In genomic region chr4:110533940-110534339, GRCh38 we compare ENCODE assay signal across 9 cellular contexts. TPM values are rescaled to one million over a fixed set of nuclear protein-coding genes. Genes with fewer than 3 reads are reported as not detected.
A peak's percentile ranks its signal among the peaks of the same experiment; 100 is the strongest.
DNase-seq lines count a peak whose midpoint lies in the region; ATAC-seq, FAIRE-seq and TF ChIP-seq lines count a peak whose summit lies in the region.
"Had no signal": no experiment of that assay in that cellular context is flagged by ENCODE, and none has a peak within 500 bp of the region (broad histone marks: within the 10 kb centered on the region; RNA-seq: fewer than 3 reads in every experiment).

No MANE protein-coding gene starts in this region.

- peak overlapping the region; percentile 88 for H2AFZ ChIP-seq in keratinocyte (ENCODE audit: control insufficient read depth, low read length)

- H3K79me2 ChIP-seq in keratinocyte (ENCODE audit: control insufficient read depth, insufficient read depth, low read length), result no peaks in the 10 kb centered on the region

- no peaks in the 10 kb centered on the region for H4K20me1 ChIP-seq in keratinocyte (ENCODE audit: control insufficient read depth, extremely low read depth, insufficient read depth, low read length)

- TF ChIP-seq CTCF in AG10803 (conservative IDR thresholded peaks at IDR 0.05; ENCODE audit: low read length) (no peak), keratinocyte (optimal IDR thresholded peaks at IDR 0.05 in 1 of 3, IDR thresholded peaks at IDR 0.05 in 1 of 3, conservative IDR thresholded peaks at IDR 0.05 in 1 of 3; ENCODE audit: extremely low read depth in 1 of 3, insufficient read depth in 2 of 3, low read length in 3 of 3) (no peak), stomach (IDR thresholded peaks at IDR 0.05) (no peak), dorsolateral prefrontal cortex (IDR thresholded peaks at IDR 0.05 in 54 of 56, conservative IDR thresholded peaks at IDR 0.05 in 2 of 56; ENCODE audit: low read depth in 1 of 56, partially characterized antibody in 56 of 56) (no peak)

- H3K9me3 ChIP-seq in keratinocyte (ENCODE audit: control insufficient read depth, low read depth, low read length) (no peaks in the 10 kb centered on the region), stomach (peaks cover 0 to 13% (median 11%) of the 10 kb centered on the region in 4 donors)

- no peak for TF ChIP-seq EP300 in stomach (IDR thresholded peaks at IDR 0.05)

- dilution Hi-C loops in keratinocyte (cut with MboI; ENCODE audit: extremely low pct_ligation_motif_present, low sequenced_read_pairs), result no loop called here

- no peaks in the 10 kb centered on the region for H3K36me3 ChIP-seq in keratinocyte (ENCODE audit: control insufficient read depth in 2 of 2, extremely low read depth in 1 of 2, insufficient read depth in 2 of 2, low read length in 2 of 2)
- no peaks in the 10 kb centered on the region for H3K36me3 ChIP-seq in stomach
- H3K36me3 ChIP-seq: right atrium auricular region had no signal

- H3K4me1 ChIP-seq in keratinocyte (ENCODE audit: control insufficient read depth, extremely low read depth, insufficient read depth, low read length) (peaks cover 2% of the 10 kb centered on the region), stomach (peaks cover 0 to 8% (median 2%) of the 10 kb centered on the region in 4 donors)
- H3K4me1 ChIP-seq: right atrium auricular region had no signal

- TF ChIP-seq POLR2A in stomach (IDR thresholded peaks at IDR 0.05), result no peak

- H3K27me3 ChIP-seq in keratinocyte (ENCODE audit: control insufficient read depth, extremely low read depth, insufficient read depth, low read length) (no peaks in the 10 kb centered on the region), stomach (peaks cover 0 to 5% (median 0%) of the 10 kb centered on the region in 3 donors), dorsolateral prefrontal cortex (peaks cover 0 to 10% (median 0%) of the 10 kb centered on the region in 45 donors)
- H3K27me3 ChIP-seq: right atrium auricular region had no signal

- WGBS in stomach, 5 donors, result 27 to 43% (median 38%) methylated on average over 3 of the region's 3 CpGs

- H3K27ac ChIP-seq in keratinocyte (ENCODE audit: control insufficient read depth, insufficient read depth, low read length) (peak overlapping the region; percentile 28), stomach (no peak overlapping the region), dorsolateral prefrontal cortex (peak overlapping the region in 1 of 59 donors; percentile 55)

- no peaks in the 10 kb centered on the region for H3K9me1 ChIP-seq in keratinocyte (ENCODE audit: control insufficient read depth, extremely low read depth, insufficient read depth, low read length)

- no peak overlapping the region for H3K9ac ChIP-seq in keratinocyte (ENCODE audit: control insufficient read depth, extremely low read depth, insufficient read depth, low read length)

- peak; percentile 94 for FAIRE-seq in keratinocyte (lab: Jason Lieb, UNC)

- intact Hi-C loops in stomach (cut with DNase I; ENCODE audit: low total_unique reads), result no loop called here
- intact Hi-C loops in dorsolateral prefrontal cortex (cut with DNase I), result no loop called here

- no peak overlapping the region for H3K4me2 ChIP-seq in keratinocyte (ENCODE audit: control insufficient read depth, extremely low read depth, insufficient read depth, low read depth, low read length)

- H3K4me3 ChIP-seq in AG10803 (ENCODE audit: low read length) (no peak overlapping the region), keratinocyte (ENCODE audit: control insufficient read depth in 2 of 3, extremely low read depth in 1 of 3, insufficient read depth in 2 of 3, low read depth in 1 of 3, low read length in 3 of 3) (no peak overlapping the region), stomach (no peak overlapping the region), dorsolateral prefrontal cortex (peak overlapping the region in 1 of 59 donors; percentile 1)
- H3K4me3 ChIP-seq: right atrium auricular region had no signal

- ATAC-seq in HG03439 (IDR thresholded peaks at IDR 0.05; ENCODE audit: unreplicated experiment) (peak; percentile 87), HG02973 (IDR thresholded peaks at IDR 0.05; ENCODE audit: unreplicated experiment) (no peak), HG02884 (IDR thresholded peaks at IDR 0.05; ENCODE audit: unreplicated experiment) (no peak)

- DNase-seq in AG10803 (ENCODE audit: low read depth) (peak; percentile 96), T1000 (lab: John Stamatoyannopoulos, UW) (peak; percentile 44), keratinocyte (ENCODE audit: low read depth, low spot score) (peak; percentile 40), stomach (no peak), dorsolateral prefrontal cortex (no peak)

RNA-seq across cellular contexts. Expression of gene ENPEP, which starts 58.0 kb away (rescaled TPM):
- polyA plus RNA-seq in keratinocyte (not detected in 3 replicates), stomach (under 1 TPM; 0.19 to 0.46 (median 0.40) TPM)
- not detected for polyA plus RNA-seq in keratinocyte (2011; ENCODE audit: low read depth)
- not detected in 2 replicates for polyA plus RNA-seq in keratinocyte (2011; cell fraction: cytosol; rRNA removed)
- polyA plus RNA-seq in keratinocyte (2011; cell fraction: nucleus; rRNA removed), result not detected in 2 replicates
- not detected in 2 replicates for polyA plus RNA-seq in keratinocyte (2012; ENCODE audit: low replicate concordance)
- polyA minus RNA-seq in keratinocyte, result not detected in 3 replicates
- not detected for polyA minus RNA-seq in keratinocyte (2011; cell fraction: cytosol; rRNA and poly(A)+ RNA removed)
- not detected in 2 replicates for polyA minus RNA-seq in keratinocyte (2011; cell fraction: nucleus; rRNA and poly(A)+ RNA removed)
- total RNA-seq in stomach (10 to 100 TPM in 1 of 5 donors, under 1 TPM in 3, not detected in 1; 0.29 to 11.9 (median 0.59) TPM), dorsolateral prefrontal cortex (1 to 10 TPM in 98 of 120 experiments, under 1 TPM in 22; 0.39 to 5.9 (median 1.7) TPM)

Comparison
In these comparisons a context has a peak if more than half of its experiments do, and no peak if none do; other contexts are left out.
1. DNase-seq: peak in AG10803 (single experiment), T1000 (single experiment) and keratinocyte (single experiment); none in stomach (single experiment) and dorsolateral prefrontal cortex (0 of 10).